Comparison of ENCODE assay signal across 1 cellular context in genomic region chr14:24818054-24818822, GRCh38.
TF ChIP-seq lines count a peak whose summit lies in the region.

No MANE protein-coding gene starts in this region.

TF ChIP-seq in HepG2, 621 proteins besides CTCF, POLR2A, EP300 and RAD21 (continued from another document and continues in another):
- TF ChIP-seq CREM (IDR thresholded peaks at IDR 0.05) = peak; percentile 84
- no peak for TF ChIP-seq CREM (CRISPR knock-in tag; IDR thresholded peaks at IDR 0.05)
- TF ChIP-seq RBFOX2 (IDR thresholded peaks at IDR 0.05; ENCODE audit: low read depth, low read length) = peak; percentile 13; the same call in 1 of the 2 replicates
- TF ChIP-seq ZNF362 (CRISPR knock-in tag; IDR thresholded peaks at IDR 0.05; ENCODE audit: borderline replicate concordance) = peak; percentile 100
- no peak for TF ChIP-seq DPF2 (CRISPR knock-in tag; IDR thresholded peaks at IDR 0.05; ENCODE audit: borderline replicate concordance, low read depth)
- TF ChIP-seq FUBP1 (CRISPR knock-in tag; IDR thresholded peaks at IDR 0.05; ENCODE audit: borderline replicate concordance) = peak; percentile 23; the same call in 1 of the 2 replicates
- TF ChIP-seq SRSF4 (IDR thresholded peaks at IDR 0.05; ENCODE audit: low read depth, low read length, poor library complexity, severe bottlenecking) = no peak
- peak; percentile 90 for TF ChIP-seq KDM6A (CRISPR knock-in tag; IDR thresholded peaks at IDR 0.05; ENCODE audit: low read depth)
- TF ChIP-seq ZNF660 (CRISPR knock-in tag; IDR thresholded peaks at IDR 0.05; ENCODE audit: borderline replicate concordance, low read depth) = peak; percentile 45; the same call in 1 of the 2 replicates
- TF ChIP-seq ZBTB44 (CRISPR knock-in tag; IDR thresholded peaks at IDR 0.05) = no peak
- no peak; the same call in 1 of the 2 replicates for TF ChIP-seq IRX3 (CRISPR knock-in tag; IDR thresholded peaks at IDR 0.05; ENCODE audit: borderline replicate concordance, low read depth)
- TF ChIP-seq SRY (CRISPR knock-in tag; IDR thresholded peaks at IDR 0.05) = peak; percentile 98; the same call in 1 of the 2 replicates
- TF ChIP-seq ZC3H13 (CRISPR knock-in tag; IDR thresholded peaks at IDR 0.05) = 0 out of 2 replicates have a peak, but pooled peaks have one; percentile 11
- peak; percentile 88 for TF ChIP-seq TCF7 (IDR thresholded peaks at IDR 0.05; ENCODE audit: low read depth)
- no peak for TF ChIP-seq SSRP1 (CRISPR knock-in tag; IDR thresholded peaks at IDR 0.05)
- TF ChIP-seq IKZF4 (CRISPR knock-in tag; IDR thresholded peaks at IDR 0.05; ENCODE audit: borderline replicate concordance, low read depth, not compliant biosample characterization) = peak; percentile 67
- peak; percentile 10; the same call in 1 of the 2 replicates for TF ChIP-seq ZBTB7A (CRISPR knock-in tag; IDR thresholded peaks at IDR 0.05)
- TF ChIP-seq HBP1 (CRISPR knock-in tag; IDR thresholded peaks at IDR 0.05; ENCODE audit: low read depth) = peak; percentile 13; the same call in 1 of the 2 replicates
- peak; percentile 33; the same call in 1 of the 2 replicates for TF ChIP-seq ZBTB25 (CRISPR knock-in tag; IDR thresholded peaks at IDR 0.05)
- TF ChIP-seq JUNB (CRISPR knock-in tag; IDR thresholded peaks at IDR 0.05; ENCODE audit: borderline replicate concordance) = no peak; the same call in 1 of the 2 replicates
- peak; percentile 85 for TF ChIP-seq MEIS2 (CRISPR knock-in tag; IDR thresholded peaks at IDR 0.05)
- no peak for TF ChIP-seq CERS6 (CRISPR knock-in tag; IDR thresholded peaks at IDR 0.05)
- TF ChIP-seq ZNF850 (CRISPR knock-in tag; conservative IDR thresholded peaks at IDR 0.05) = no peak
- TF ChIP-seq ZHX2 (IDR thresholded peaks at IDR 0.05; ENCODE audit: low read depth) = peak; percentile 62; the same call in 1 of the 2 replicates
- no peak for TF ChIP-seq ZHX2 (CRISPR knock-in tag; IDR thresholded peaks at IDR 0.05; ENCODE audit: borderline replicate concordance)
- TF ChIP-seq HMG20A (CRISPR knock-in tag; IDR thresholded peaks at IDR 0.05; ENCODE audit: borderline replicate concordance) = peak; percentile 72
- peak; percentile 22 for TF ChIP-seq U2AF1 (optimal IDR thresholded peaks at IDR 0.05; ENCODE audit: low read depth, low read length)
- peak; percentile 53; the same call in 1 of the 2 replicates for TF ChIP-seq TOPORS (CRISPR knock-in tag; IDR thresholded peaks at IDR 0.05)
- no peak; the same call in 1 of the 2 replicates for TF ChIP-seq ZBTB49 (CRISPR knock-in tag; IDR thresholded peaks at IDR 0.05; ENCODE audit: borderline replicate concordance)
- TF ChIP-seq NFE2L2 (IDR thresholded peaks at IDR 0.05; ENCODE audit: low read length) = 0 out of 2 replicates have a peak, but pooled peaks have one; percentile 21
- TF ChIP-seq SKI (IDR thresholded peaks at IDR 0.05; ENCODE audit: partially characterized antibody) = no peak
- TF ChIP-seq STAT5B (CRISPR knock-in tag; IDR thresholded peaks at IDR 0.05) = peak; percentile 64; the same call in 1 of the 2 replicates
- TF ChIP-seq ZNF598 (CRISPR knock-in tag; IDR thresholded peaks at IDR 0.05; ENCODE audit: borderline replicate concordance) = peak; percentile 88
- no peak for TF ChIP-seq GRHL1 (CRISPR knock-in tag; conservative IDR thresholded peaks at IDR 0.05)
- TF ChIP-seq GATAD1 (CRISPR knock-in tag; IDR thresholded peaks at IDR 0.05) = peak; percentile 69
- peak; percentile 12; the same call in 1 of the 2 replicates for TF ChIP-seq ZNF263 (CRISPR knock-in tag; IDR thresholded peaks at IDR 0.05)
